Comparison of ENCODE assay signal across 1 cellular context in genomic region chr12:27300251-27300650, GRCh38.
TF ChIP-seq lines count a peak whose summit lies in the region.

No MANE protein-coding gene starts in this region.

TF ChIP-seq in endothelial cell of umbilical vein, 7 proteins besides CTCF, POLR2A, EP300 and RAD21:
- TF ChIP-seq GATA2 (IDR thresholded peaks at IDR 0.05; ENCODE audit: insufficient read depth, insufficient read length, low read depth, low read length), result no peak
